Comparison of ENCODE assay signal across 9 cellular contexts in the genomic region with DNA sequence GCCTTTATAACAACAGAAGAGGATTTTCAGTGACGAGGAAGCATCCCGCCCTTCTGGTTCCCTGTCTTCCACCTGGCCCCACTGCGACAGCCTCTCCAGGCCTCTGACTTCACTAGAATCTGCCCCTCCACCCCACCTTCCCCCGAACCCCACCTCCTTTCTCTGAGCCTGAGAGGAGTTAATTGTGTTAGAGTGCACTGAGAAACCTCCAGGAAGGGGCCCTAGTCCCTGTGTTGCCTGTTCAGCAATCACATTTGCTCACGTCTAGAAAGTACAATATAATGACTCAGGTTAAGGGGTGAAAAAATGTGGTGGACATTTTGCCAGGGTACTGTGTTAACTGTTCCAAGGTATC. TPM values are rescaled to one million over a fixed set of nuclear protein-coding genes. Genes with fewer than 3 reads are reported as not detected.
DNase-seq lines count a peak whose midpoint lies in the region; ATAC-seq and TF ChIP-seq lines count a peak whose summit lies in the region.
"Had no signal": no experiment of that assay in that cellular context is flagged by ENCODE, and none has a peak within 500 bp of the region (broad histone marks: within the 10 kb centered on the region; RNA-seq: fewer than 3 reads in every experiment).

No MANE protein-coding gene starts in this region.

- TF ChIP-seq CTCF in mesothelial cell of epicardium (IDR thresholded peaks at IDR 0.05; ENCODE audit: unreplicated experiment) = no peak

- peak overlapping the region in 1 of 10 experiments; percentile 25; a peak in 1 of 20 replicates for H3K4me3 ChIP-seq in BLaER1 treated with 17β-estradiol and CSF1 and Interleukin-3, amounts not matched to agents 10 nM and 100 nM

- H3K36me3 ChIP-seq in BLaER1 treated with 17β-estradiol and CSF1 and Interleukin-3, amounts not matched to agents 10 nM and 100 nM = peaks cover 0 to 66% (median 6%) of the 10 kb centered on the region in 11 experiments; a peak in 9 of 22 replicates

- no peaks in the 10 kb centered on the region for H3K9me3 Mint-ChIP-seq in IgD-negative memory B cell
- H3K9me3 Mint-ChIP-seq in activated T-helper 1 cell treated with anti-CD3 and anti-CD28 coated beads, Interleukin-12 subunit alpha, Interleukin-12 subunit beta, Interleukin-2, Interleukin-4 antibody, amounts not matched to agents 30 ng/mL and 10 ng/mL and 1 ng/mL, durations not matched to agents 14 hours and 24 hours and 36 hours = no peaks in the 10 kb centered on the region
- H3K9me3 Mint-ChIP-seq in mesothelial cell of epicardium = no peaks in the 10 kb centered on the region

- H3K27ac Mint-ChIP-seq in IgD-negative memory B cell = peak overlapping the region; percentile 18 to 85 (median 84)
- peak overlapping the region; percentile 90 for H3K27ac Mint-ChIP-seq in activated T-helper 1 cell treated with anti-CD3 and anti-CD28 coated beads, Interleukin-12 subunit alpha, Interleukin-12 subunit beta, Interleukin-2, Interleukin-4 antibody, amounts not matched to agents 30 ng/mL and 10 ng/mL and 1 ng/mL, durations not matched to agents 14 hours and 24 hours and 36 hours
- H3K27ac Mint-ChIP-seq in mesothelial cell of epicardium = peak overlapping the region; percentile 95

- peak overlapping the region in 3 of 11 experiments; percentile 53 to 67 (median 60); a peak in 6 of 22 replicates for H3K9ac ChIP-seq in BLaER1 treated with 17β-estradiol and CSF1 and Interleukin-3, amounts not matched to agents 10 nM and 100 nM

- H3K4me2 ChIP-seq in BLaER1 treated with 17β-estradiol and CSF1 and Interleukin-3, amounts not matched to agents 10 nM and 100 nM = peak overlapping the region in 6 of 11 experiments; percentile 64 to 99 (median 92); a peak in 11 of 22 replicates

- H3K9me3 ChIP-seq in BLaER1 treated with 17β-estradiol and CSF1 and Interleukin-3, amounts not matched to agents 10 nM and 100 nM (replicated peaks in 1 of 11) = no peaks in the 10 kb centered on the region

- H4K20me1 ChIP-seq in BLaER1 treated with 17β-estradiol and CSF1 and Interleukin-3, amounts not matched to agents 10 nM and 100 nM = peaks cover under 1 to 100% (median 68%) of the 10 kb centered on the region in 11 experiments; a peak in 20 of 22 replicates

- peaks cover 2% of the 10 kb centered on the region for H3K27me3 Mint-ChIP-seq in IgD-negative memory B cell
- H3K27me3 Mint-ChIP-seq in activated T-helper 1 cell treated with anti-CD3 and anti-CD28 coated beads, Interleukin-12 subunit alpha, Interleukin-12 subunit beta, Interleukin-2, Interleukin-4 antibody, amounts not matched to agents 30 ng/mL and 10 ng/mL and 1 ng/mL, durations not matched to agents 14 hours and 24 hours and 36 hours (ENCODE audit: insufficient read depth) = no peaks in the 10 kb centered on the region
- no peaks in the 10 kb centered on the region for H3K27me3 Mint-ChIP-seq in mesothelial cell of epicardium (ENCODE audit: low read depth)

- H3K4me1 Mint-ChIP-seq in IgD-negative memory B cell (peaks cover 29 to 44% (median 42%) of the 10 kb centered on the region in 3 donors), mesothelial cell of epicardium (peaks cover 44% of the 10 kb centered on the region)
- peaks cover 82% of the 10 kb centered on the region for H3K4me1 Mint-ChIP-seq in activated T-helper 1 cell treated with anti-CD3 and anti-CD28 coated beads, Interleukin-12 subunit alpha, Interleukin-12 subunit beta, Interleukin-2, Interleukin-4 antibody, amounts not matched to agents 30 ng/mL and 10 ng/mL and 1 ng/mL, durations not matched to agents 14 hours and 24 hours and 36 hours (ENCODE audit: low read depth)

- H3K27ac ChIP-seq in BLaER1 treated with 17β-estradiol and CSF1 and Interleukin-3, amounts not matched to agents 10 nM and 100 nM = peak overlapping the region in 6 of 11 experiments; percentile 32 to 88 (median 62); a peak in 11 of 22 replicates

- H3K4me1 ChIP-seq in BLaER1 treated with 17β-estradiol and CSF1 and Interleukin-3, amounts not matched to agents 10 nM and 100 nM = peaks cover 38 to 100% (median 80%) of the 10 kb centered on the region in 10 experiments

- DNase-seq in activated T-helper 1 cell treated with anti-CD3 and anti-CD28 coated beads, Interleukin-12 subunit alpha, Interleukin-12 subunit beta, Interleukin-2, Interleukin-4 antibody, amounts not matched to agents 30 ng/mL and 10 ng/mL and 1 ng/mL, durations not matched to agents 14 hours and 24 hours and 36 hours (ENCODE audit: low spot score) = no peak
- DNase-seq in mesothelial cell of epicardium (ENCODE audit: low spot score in 2 of 2, unreplicated experiment in 2 of 2) (no peak), Ammon's horn (ENCODE audit: low spot score) (no peak), HPDE6-E6E7 (ENCODE audit: extremely low spot score) (no peak), glomerular visceral epithelial cell (ENCODE audit: extremely low spot score) (no peak)
- DNase-seq: DMS153 had no signal

- H3K36me3 Mint-ChIP-seq in IgD-negative memory B cell (peaks cover 1% of the 10 kb centered on the region), mesothelial cell of epicardium (no peaks in the 10 kb centered on the region)
- peaks cover 49% of the 10 kb centered on the region for H3K36me3 Mint-ChIP-seq in activated T-helper 1 cell treated with anti-CD3 and anti-CD28 coated beads, Interleukin-12 subunit alpha, Interleukin-12 subunit beta, Interleukin-2, Interleukin-4 antibody, amounts not matched to agents 30 ng/mL and 10 ng/mL and 1 ng/mL, durations not matched to agents 14 hours and 24 hours and 36 hours (ENCODE audit: low read depth)

- H3K27me3 ChIP-seq in BLaER1 treated with 17β-estradiol and CSF1 and Interleukin-3, amounts not matched to agents 10 nM and 100 nM = no peaks in the 10 kb centered on the region

- intact Hi-C loops in activated T-helper 1 cell treated with anti-CD3 and anti-CD28 coated beads, Interleukin-12 subunit alpha, Interleukin-12 subunit beta, Interleukin-2, Interleukin-4 antibody, amounts not matched to agents 30 ng/mL and 10 ng/mL and 1 ng/mL, durations not matched to agents 14 hours and 24 hours and 36 hours (cut with micrococcal nuclease) = no loop called here

- ATAC-seq in GM21737 (IDR thresholded peaks at IDR 0.05; ENCODE audit: unreplicated experiment) = no peak

- H3K4me3 Mint-ChIP-seq in IgD-negative memory B cell (peak overlapping the region in 1 of 4 donors; percentile 76), mesothelial cell of epicardium (peak overlapping the region; percentile 43)
- H3K4me3 Mint-ChIP-seq in activated T-helper 1 cell treated with anti-CD3 and anti-CD28 coated beads, Interleukin-12 subunit alpha, Interleukin-12 subunit beta, Interleukin-2, Interleukin-4 antibody, amounts not matched to agents 30 ng/mL and 10 ng/mL and 1 ng/mL, durations not matched to agents 14 hours and 24 hours and 36 hours = peak overlapping the region; percentile 52

RNA-seq across cellular contexts. Expression of gene PTPRJ, which starts 38.8 kb away (rescaled TPM):
- 8.1 TPM for polyA plus RNA-seq in IgD-negative memory B cell
- 69.6 and 70.3 TPM in 2 replicates for total RNA-seq in activated T-helper 1 cell treated with anti-CD3 and anti-CD28 coated beads, Interleukin-12 subunit alpha, Interleukin-12 subunit beta, Interleukin-2, Interleukin-4 antibody, amounts not matched to agents 30 ng/mL and 10 ng/mL and 1 ng/mL, durations not matched to agents 14 hours and 24 hours and 36 hours
- total RNA-seq in mesothelial cell of epicardium = 26.2 to 31.0 TPM (median 26.5 TPM) in 3 replicates
